ENCODE assay signal across 2 cellular contexts in the genomic region with DNA sequence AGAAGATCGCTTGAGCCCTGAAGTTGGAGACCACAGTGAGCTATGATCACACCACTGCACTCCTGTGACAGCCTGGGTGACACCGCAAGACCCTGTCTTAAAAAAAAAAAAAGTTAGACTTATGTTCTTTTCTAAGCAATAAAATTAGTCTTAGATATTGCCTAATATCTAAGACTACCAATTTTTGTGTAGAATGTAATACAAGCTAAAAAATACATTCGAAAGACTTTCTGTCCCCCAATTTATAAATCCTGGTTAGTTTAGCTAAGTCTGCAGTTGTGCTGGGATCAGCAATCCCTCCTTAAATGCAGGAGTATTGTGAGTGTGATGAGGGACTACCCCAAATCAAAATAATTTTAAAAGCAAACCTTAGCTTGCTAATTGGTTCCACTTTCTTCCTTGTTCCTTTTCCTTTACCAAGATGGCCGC.
TF ChIP-seq lines count a peak whose summit lies in the region.

No MANE protein-coding gene starts in this region.

TF ChIP-seq in SK-N-SH, 30 proteins besides CTCF, POLR2A, EP300 and RAD21 (continued from another document):
- TF ChIP-seq SMC3 (IDR thresholded peaks at IDR 0.05; ENCODE audit: low read depth, low read length), result no peak

TF ChIP-seq in SK-N-SH treated with all-trans-retinoic acid at 6 μM for 48 hours, 23 proteins besides CTCF, POLR2A, EP300 and RAD21:
- TF ChIP-seq, protein P1, sequence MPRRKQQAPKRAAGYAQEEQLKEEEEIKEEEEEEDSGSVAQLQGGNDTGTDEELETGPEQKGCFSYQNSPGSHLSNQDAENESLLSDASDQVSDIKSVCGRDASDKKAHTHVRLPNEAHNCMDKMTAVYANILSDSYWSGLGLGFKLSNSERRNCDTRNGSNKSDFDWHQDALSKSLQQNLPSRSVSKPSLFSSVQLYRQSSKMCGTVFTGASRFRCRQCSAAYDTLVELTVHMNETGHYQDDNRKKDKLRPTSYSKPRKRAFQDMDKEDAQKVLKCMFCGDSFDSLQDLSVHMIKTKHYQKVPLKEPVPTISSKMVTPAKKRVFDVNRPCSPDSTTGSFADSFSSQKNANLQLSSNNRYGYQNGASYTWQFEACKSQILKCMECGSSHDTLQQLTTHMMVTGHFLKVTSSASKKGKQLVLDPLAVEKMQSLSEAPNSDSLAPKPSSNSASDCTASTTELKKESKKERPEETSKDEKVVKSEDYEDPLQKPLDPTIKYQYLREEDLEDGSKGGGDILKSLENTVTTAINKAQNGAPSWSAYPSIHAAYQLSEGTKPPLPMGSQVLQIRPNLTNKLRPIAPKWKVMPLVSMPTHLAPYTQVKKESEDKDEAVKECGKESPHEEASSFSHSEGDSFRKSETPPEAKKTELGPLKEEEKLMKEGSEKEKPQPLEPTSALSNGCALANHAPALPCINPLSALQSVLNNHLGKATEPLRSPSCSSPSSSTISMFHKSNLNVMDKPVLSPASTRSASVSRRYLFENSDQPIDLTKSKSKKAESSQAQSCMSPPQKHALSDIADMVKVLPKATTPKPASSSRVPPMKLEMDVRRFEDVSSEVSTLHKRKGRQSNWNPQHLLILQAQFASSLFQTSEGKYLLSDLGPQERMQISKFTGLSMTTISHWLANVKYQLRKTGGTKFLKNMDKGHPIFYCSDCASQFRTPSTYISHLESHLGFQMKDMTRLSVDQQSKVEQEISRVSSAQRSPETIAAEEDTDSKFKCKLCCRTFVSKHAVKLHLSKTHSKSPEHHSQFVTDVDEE (CRISPR knock-in tag; IDR thresholded peaks at IDR 0.05), result no peak
- TF ChIP-seq RARB (CRISPR knock-in tag; IDR thresholded peaks at IDR 0.05) (no peak), ZFP30 (CRISPR knock-in tag; IDR thresholded peaks at IDR 0.05) (no peak)
